1 cellular context compared by ENCODE assay signal in the genomic region with DNA sequence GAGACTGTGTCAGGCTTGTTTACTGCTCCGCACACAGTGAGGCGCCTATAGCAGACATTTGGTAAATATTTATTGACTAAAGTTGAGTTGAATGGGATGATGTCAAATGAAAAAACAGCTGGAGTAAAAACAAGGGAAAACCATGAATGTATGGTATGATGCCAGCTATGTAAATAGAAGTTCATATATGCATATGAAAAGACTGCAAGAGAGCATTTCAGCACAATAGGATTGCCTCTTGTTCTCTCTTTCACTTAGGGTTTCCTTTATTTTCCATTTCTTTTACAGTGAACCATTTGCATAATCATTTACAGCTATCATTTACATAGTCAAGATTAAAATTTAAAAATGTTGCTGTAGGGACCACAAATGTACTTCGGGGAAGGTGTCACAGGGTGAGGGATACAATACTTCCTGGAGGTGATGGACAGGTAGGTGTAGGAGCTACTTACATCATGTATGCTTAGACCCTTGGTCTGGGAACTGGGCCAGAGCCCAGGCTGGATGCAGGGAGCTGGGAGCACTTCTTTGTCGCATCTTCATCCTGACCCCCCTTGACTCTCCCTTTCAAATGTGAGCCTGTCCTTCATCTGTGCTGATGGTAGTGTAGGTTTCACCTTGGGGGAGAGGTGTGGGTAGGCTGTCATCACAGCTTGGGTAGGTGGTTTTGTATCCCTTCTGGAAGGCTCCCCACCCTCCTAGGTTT.
TF ChIP-seq lines count a peak whose summit lies in the region.

No MANE protein-coding gene starts in this region.

TF ChIP-seq in HCT116, 20 proteins besides CTCF, POLR2A, EP300 and RAD21 (continued from another document):
- TF ChIP-seq EZH2 (IDR thresholded peaks at IDR 0.05) (no peak), ZFX (IDR thresholded peaks at IDR 0.05) (no peak), EZH2phosphoT487 (IDR thresholded peaks at IDR 0.05; ENCODE audit: borderline replicate concordance) (no peak), JUND (IDR thresholded peaks at IDR 0.05) (no peak)
- TF ChIP-seq, protein P1, sequence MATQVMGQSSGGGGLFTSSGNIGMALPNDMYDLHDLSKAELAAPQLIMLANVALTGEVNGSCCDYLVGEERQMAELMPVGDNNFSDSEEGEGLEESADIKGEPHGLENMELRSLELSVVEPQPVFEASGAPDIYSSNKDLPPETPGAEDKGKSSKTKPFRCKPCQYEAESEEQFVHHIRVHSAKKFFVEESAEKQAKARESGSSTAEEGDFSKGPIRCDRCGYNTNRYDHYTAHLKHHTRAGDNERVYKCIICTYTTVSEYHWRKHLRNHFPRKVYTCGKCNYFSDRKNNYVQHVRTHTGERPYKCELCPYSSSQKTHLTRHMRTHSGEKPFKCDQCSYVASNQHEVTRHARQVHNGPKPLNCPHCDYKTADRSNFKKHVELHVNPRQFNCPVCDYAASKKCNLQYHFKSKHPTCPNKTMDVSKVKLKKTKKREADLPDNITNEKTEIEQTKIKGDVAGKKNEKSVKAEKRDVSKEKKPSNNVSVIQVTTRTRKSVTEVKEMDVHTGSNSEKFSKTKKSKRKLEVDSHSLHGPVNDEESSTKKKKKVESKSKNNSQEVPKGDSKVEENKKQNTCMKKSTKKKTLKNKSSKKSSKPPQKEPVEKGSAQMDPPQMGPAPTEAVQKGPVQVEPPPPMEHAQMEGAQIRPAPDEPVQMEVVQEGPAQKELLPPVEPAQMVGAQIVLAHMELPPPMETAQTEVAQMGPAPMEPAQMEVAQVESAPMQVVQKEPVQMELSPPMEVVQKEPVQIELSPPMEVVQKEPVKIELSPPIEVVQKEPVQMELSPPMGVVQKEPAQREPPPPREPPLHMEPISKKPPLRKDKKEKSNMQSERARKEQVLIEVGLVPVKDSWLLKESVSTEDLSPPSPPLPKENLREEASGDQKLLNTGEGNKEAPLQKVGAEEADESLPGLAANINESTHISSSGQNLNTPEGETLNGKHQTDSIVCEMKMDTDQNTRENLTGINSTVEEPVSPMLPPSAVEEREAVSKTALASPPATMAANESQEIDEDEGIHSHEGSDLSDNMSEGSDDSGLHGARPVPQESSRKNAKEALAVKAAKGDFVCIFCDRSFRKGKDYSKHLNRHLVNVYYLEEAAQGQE (IDR thresholded peaks at IDR 0.05; ENCODE audit: low read depth), result no peak
- TF ChIP-seq, protein P2, sequence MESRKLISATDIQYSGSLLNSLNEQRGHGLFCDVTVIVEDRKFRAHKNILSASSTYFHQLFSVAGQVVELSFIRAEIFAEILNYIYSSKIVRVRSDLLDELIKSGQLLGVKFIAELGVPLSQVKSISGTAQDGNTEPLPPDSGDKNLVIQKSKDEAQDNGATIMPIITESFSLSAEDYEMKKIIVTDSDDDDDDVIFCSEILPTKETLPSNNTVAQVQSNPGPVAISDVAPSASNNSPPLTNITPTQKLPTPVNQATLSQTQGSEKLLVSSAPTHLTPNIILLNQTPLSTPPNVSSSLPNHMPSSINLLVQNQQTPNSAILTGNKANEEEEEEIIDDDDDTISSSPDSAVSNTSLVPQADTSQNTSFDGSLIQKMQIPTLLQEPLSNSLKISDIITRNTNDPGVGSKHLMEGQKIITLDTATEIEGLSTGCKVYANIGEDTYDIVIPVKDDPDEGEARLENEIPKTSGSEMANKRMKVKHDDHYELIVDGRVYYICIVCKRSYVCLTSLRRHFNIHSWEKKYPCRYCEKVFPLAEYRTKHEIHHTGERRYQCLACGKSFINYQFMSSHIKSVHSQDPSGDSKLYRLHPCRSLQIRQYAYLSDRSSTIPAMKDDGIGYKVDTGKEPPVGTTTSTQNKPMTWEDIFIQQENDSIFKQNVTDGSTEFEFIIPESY (IDR thresholded peaks at IDR 0.05; ENCODE audit: extremely low read depth, insufficient replicate concordance, low read length), result no peak
